ENCODE assay signal across 19 cellular contexts in genomic region chr9:133850161-133850560, GRCh38.
"Had no signal": no experiment of that assay in that cellular context is flagged by ENCODE, and none has a peak within 500 bp of the region (broad histone marks: within the 10 kb centered on the region; RNA-seq: fewer than 3 reads in every experiment).

No MANE protein-coding gene starts in this region.

- H3K27ac Mint-ChIP-seq: dendritic cell treated with granulocyte-macrophage colony-stimulating factor and Interleukin-4, amounts not matched to agents 40 ng/mL and 50 ng/mL, for 4 days; effector memory CD8-positive, alpha-beta T cell; nephron; stimulated activated naive CD8-positive, alpha-beta T cell treated with anti-CD3 and anti-CD28 coated beads, Interleukin-15, Interleukin-2, amounts not matched to agents 100 ng/mL and 50 ng/mL, for 24 hours had no signal

- H3K4me3 ChIP-seq: esophagus muscularis mucosa, gastrocnemius medialis, left lung, lung, smooth muscle cell, tibial artery, upper lobe of right lung, vagina had no signal

- ATAC-seq: effector memory CD8-positive, alpha-beta T cell; gastrocnemius medialis; left lung; upper lobe of right lung had no signal

- H3K9me3 Mint-ChIP-seq: dendritic cell treated with granulocyte-macrophage colony-stimulating factor and Interleukin-4, amounts not matched to agents 40 ng/mL and 50 ng/mL, for 4 days; effector memory CD8-positive, alpha-beta T cell; naive B cell; nephron; stimulated activated naive CD8-positive, alpha-beta T cell treated with anti-CD3 and anti-CD28 coated beads, Interleukin-15, Interleukin-2, amounts not matched to agents 100 ng/mL and 50 ng/mL, for 24 hours had no signal

- H3K27me3 ChIP-seq: esophagus muscularis mucosa, left lung, neutrophil, tibial artery, upper lobe of right lung, vagina had no signal

- H3K4me1 ChIP-seq: gastrocnemius medialis had no signal

- H3K4me3 Mint-ChIP-seq: dendritic cell treated with granulocyte-macrophage colony-stimulating factor and Interleukin-4, amounts not matched to agents 40 ng/mL and 50 ng/mL, for 4 days; effector memory CD8-positive, alpha-beta T cell; naive B cell; nephron; stimulated activated naive CD8-positive, alpha-beta T cell treated with anti-CD3 and anti-CD28 coated beads, Interleukin-15, Interleukin-2, amounts not matched to agents 100 ng/mL and 50 ng/mL, for 24 hours had no signal

- DNase-seq: effector memory CD8-positive, alpha-beta T cell; gastrocnemius medialis; islet precursor cell; mesendoderm; naive B cell; posterior cingulate gyrus; stimulated activated CD4-positive, alpha-beta T cell treated with anti-CD3 and anti-CD28 coated beads, Interleukin-2, amount 100 ng/mL, for 48 hours; tibial artery; upper lobe of right lung had no signal

- H3K9me3 ChIP-seq: esophagus muscularis mucosa, gastrocnemius medialis, left lung, neutrophil, tibial artery, upper lobe of right lung, vagina had no signal

- H3K27ac ChIP-seq: epithelial cell of prostate, esophagus muscularis mucosa, gastrocnemius medialis, left lung, neutrophil, tibial artery, upper lobe of right lung, vagina had no signal

- H3K27me3 Mint-ChIP-seq: dendritic cell treated with granulocyte-macrophage colony-stimulating factor and Interleukin-4, amounts not matched to agents 40 ng/mL and 50 ng/mL, for 4 days; effector memory CD8-positive, alpha-beta T cell; naive B cell; stimulated activated naive CD8-positive, alpha-beta T cell treated with anti-CD3 and anti-CD28 coated beads, Interleukin-15, Interleukin-2, amounts not matched to agents 100 ng/mL and 50 ng/mL, for 24 hours had no signal

- H3K36me3 ChIP-seq: esophagus muscularis mucosa, gastrocnemius medialis, left lung, neutrophil, upper lobe of right lung, vagina had no signal
